In the genomic region with DNA sequence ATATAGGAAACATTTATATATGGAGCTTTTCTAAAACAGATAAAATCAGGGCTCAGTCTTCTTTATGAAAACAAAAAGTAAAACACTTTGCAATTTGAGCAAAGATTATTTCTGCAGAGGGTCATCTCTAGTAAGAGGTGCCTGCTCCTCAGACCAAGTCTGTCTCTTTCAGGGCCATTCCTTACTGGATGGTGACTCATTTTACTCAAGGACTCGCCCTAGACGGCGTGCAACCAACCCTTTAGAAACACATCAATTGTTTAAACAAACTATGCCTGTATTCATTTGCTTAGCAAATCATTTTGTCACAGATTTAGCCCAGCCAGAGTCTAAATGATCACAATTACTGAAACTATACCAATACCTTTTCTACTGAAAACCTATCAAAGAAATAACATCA, we compare ENCODE assay signal across 12 cellular contexts.
DNase-seq lines count a peak whose midpoint lies in the region; ATAC-seq, FAIRE-seq and TF ChIP-seq lines count a peak whose summit lies in the region.
"Had no signal": no experiment of that assay in that cellular context is flagged by ENCODE, and none has a peak within 500 bp of the region (broad histone marks: within the 10 kb centered on the region; RNA-seq: fewer than 3 reads in every experiment).

No MANE protein-coding gene starts in this region.

- H3K36me3 ChIP-seq in kidney (ENCODE audit: control insufficient read depth in 1 of 2, insufficient read depth in 2 of 2, low read length in 2 of 2): no peaks in the 10 kb centered on the region

- H3K4me3 ChIP-seq in epithelial cell of esophagus (ENCODE audit: low read length) (no peak overlapping the region), kidney (ENCODE audit: low read length in 2 of 2) (no peak overlapping the region)

- H3K9me3 Mint-ChIP-seq in activated naive CD4-positive, alpha-beta T cell treated with anti-CD3 and anti-CD28 coated beads for 36 hours: no peaks in the 10 kb centered on the region
- no peaks in the 10 kb centered on the region for H3K9me3 Mint-ChIP-seq in stimulated activated effector memory CD8-positive, alpha-beta T cell treated with anti-CD3 and anti-CD28 coated beads, Interleukin-12 subunit alpha, Interleukin-12 subunit beta, amount 100 ng/mL, for 72 hours
- H3K9me3 Mint-ChIP-seq: activated B cell treated with CpG ODN at 0.5 μM for 24 hours, brain had no signal

- H3K36me3 Mint-ChIP-seq in activated naive CD4-positive, alpha-beta T cell treated with anti-CD3 and anti-CD28 coated beads for 36 hours (ENCODE audit: low read depth): no peaks in the 10 kb centered on the region
- no peaks in the 10 kb centered on the region for H3K36me3 Mint-ChIP-seq in stimulated activated effector memory CD8-positive, alpha-beta T cell treated with anti-CD3 and anti-CD28 coated beads, Interleukin-12 subunit alpha, Interleukin-12 subunit beta, amount 100 ng/mL, for 72 hours
- H3K36me3 Mint-ChIP-seq: brain had no signal

- H3K27me3 Mint-ChIP-seq in activated naive CD4-positive, alpha-beta T cell treated with anti-CD3 and anti-CD28 coated beads for 36 hours (ENCODE audit: low read depth): no peaks in the 10 kb centered on the region
- H3K27me3 Mint-ChIP-seq: brain had no signal

- H3K27ac Mint-ChIP-seq in activated naive CD4-positive, alpha-beta T cell treated with anti-CD3 and anti-CD28 coated beads for 36 hours: peak overlapping the region; percentile 99
- H3K27ac Mint-ChIP-seq in stimulated activated effector memory CD8-positive, alpha-beta T cell treated with anti-CD3 and anti-CD28 coated beads, Interleukin-12 subunit alpha, Interleukin-12 subunit beta, amount 100 ng/mL, for 72 hours: no peak overlapping the region
- H3K27ac Mint-ChIP-seq: activated B cell treated with CpG ODN at 0.5 μM for 24 hours, brain had no signal

- peaks cover 59% of the 10 kb centered on the region for H3K4me1 Mint-ChIP-seq in activated naive CD4-positive, alpha-beta T cell treated with anti-CD3 and anti-CD28 coated beads for 36 hours (ENCODE audit: low read depth)
- H3K4me1 Mint-ChIP-seq in stimulated activated effector memory CD8-positive, alpha-beta T cell treated with anti-CD3 and anti-CD28 coated beads, Interleukin-12 subunit alpha, Interleukin-12 subunit beta, amount 100 ng/mL, for 72 hours: peaks cover 49% of the 10 kb centered on the region

- no peak for ATAC-seq in stimulated activated effector memory CD8-positive, alpha-beta T cell treated with anti-CD3 and anti-CD28 coated beads, Interleukin-12 subunit alpha, Interleukin-12 subunit beta, amount 100 ng/mL, for 72 hours
- no peak for ATAC-seq in GM21381 (IDR thresholded peaks at IDR 0.05; ENCODE audit: unreplicated experiment)

- intact Hi-C loops in activated naive CD4-positive, alpha-beta T cell treated with anti-CD3 and anti-CD28 coated beads for 36 hours (cut with micrococcal nuclease): loop anchor here (1.0 to 2.0 kb wide), 6 partner anchors 9 to 196 kb away; no protein-coding TSS in a partner anchor
- intact Hi-C loops in kidney (cut with DNase I): no loop called here

- TF ChIP-seq CTCF in epithelial cell of esophagus (IDR thresholded peaks at IDR 0.05; ENCODE audit: insufficient read depth, low read depth, low read length, missing control alignments): no peak
- TF ChIP-seq CTCF in kidney (IDR thresholded peaks at IDR 0.05; ENCODE audit: borderline replicate concordance, extremely low read depth, insufficient read depth): no peak

- H3K4me3 Mint-ChIP-seq in activated naive CD4-positive, alpha-beta T cell treated with anti-CD3 and anti-CD28 coated beads for 36 hours: peak overlapping the region; percentile 4
- H3K4me3 Mint-ChIP-seq in stimulated activated effector memory CD8-positive, alpha-beta T cell treated with anti-CD3 and anti-CD28 coated beads, Interleukin-12 subunit alpha, Interleukin-12 subunit beta, amount 100 ng/mL, for 72 hours: peak overlapping the region; percentile 35
- H3K4me3 Mint-ChIP-seq: brain had no signal

- H3K27ac ChIP-seq in kidney (ENCODE audit: low read depth in 2 of 2, low read length in 2 of 2): no peak overlapping the region

- H3K9me3 ChIP-seq in kidney (ENCODE audit: control insufficient read depth in 1 of 2, low read length in 2 of 2): no peaks in the 10 kb centered on the region

- CTCF ChIA-PET in activated naive CD4-positive, alpha-beta T cell treated with anti-CD3 and anti-CD28 coated beads for 36 hours (lab: Charles Lee): interaction anchor here (0.6 to 3.2 kb wide), 12 partner anchors 26 to 212 kb away, joined by 3 to 18 read pairs (median 4); no protein-coding TSS in a partner anchor

- peak; percentile 38 for DNase-seq in activated naive CD4-positive, alpha-beta T cell treated with anti-CD3 and anti-CD28 coated beads for 36 hours
- DNase-seq in activated naive CD4-positive, alpha-beta T cell (lab: John Stamatoyannopoulos, UW): no peak
- DNase-seq in NCI-H526 (lab: John Stamatoyannopoulos, UW): peak; percentile 23 to 71
- DNase-seq in epithelial cell of esophagus (ENCODE audit: low read depth): peak; percentile 41
- DNase-seq in stimulated activated effector memory CD8-positive, alpha-beta T cell treated with anti-CD3 and anti-CD28 coated beads, Interleukin-12 subunit alpha, Interleukin-12 subunit beta, amount 100 ng/mL, for 72 hours (ENCODE audit: low spot score in 2 of 2): no peak
- DNase-seq in kidney: no peak
- DNase-seq in HTR-8/SVneo (ENCODE audit: insufficient read length, low spot score): no peak
- DNase-seq: activated B cell treated with CpG ODN at 0.5 μM for 24 hours, RPMI8226 had no signal

- FAIRE-seq in kidney (lab: Jason Lieb, UNC): no peak
- no peak for FAIRE-seq in HTR-8/SVneo (lab: Jason Lieb, UNC)
- FAIRE-seq: H54 had no signal

- H3K4me1 ChIP-seq in kidney (ENCODE audit: control insufficient read depth in 1 of 2, insufficient read depth in 1 of 2, low read depth in 1 of 2, low read length in 2 of 2): peaks cover 3 to 5% of the 10 kb centered on the region in 2 donors

- no peak overlapping the region for H3K9ac ChIP-seq in kidney (ENCODE audit: low read length in 2 of 2)

Comparison
In these comparisons a context has a peak if more than half of its experiments do, and no peak if none do; other contexts are left out.
1. DNase-seq: peak in activated naive CD4-positive, alpha-beta T cell treated with anti-CD3 and anti-CD28 coated beads for 36 hours (single experiment), NCI-H526 (2 of 2) and epithelial cell of esophagus (single experiment); none in activated naive CD4-positive, alpha-beta T cell (0 of 4), stimulated activated effector memory CD8-positive, alpha-beta T cell treated with anti-CD3 and anti-CD28 coated beads, Interleukin-12 subunit alpha, Interleukin-12 subunit beta, amount 100 ng/mL, for 72 hours (0 of 2), kidney (single experiment) and HTR-8/SVneo (single experiment).